In genomic region chr21:44927587-44928461, GRCh38 we compare ENCODE assay signal across 8 cellular contexts. TPM values are rescaled to one million over a fixed set of nuclear protein-coding genes. Genes with fewer than 3 reads are reported as not detected.
DNase-seq lines count a peak whose midpoint lies in the region; ATAC-seq and TF ChIP-seq lines count a peak whose summit lies in the region.

No MANE protein-coding gene starts in this region.

- H3K36me3 Mint-ChIP-seq in activated CD4-positive, alpha-beta T cell treated with anti-CD3 and anti-CD28 coated beads for 36 hours (ENCODE audit: low read depth) = peaks cover 9% of the 10 kb centered on the region
- H3K36me3 Mint-ChIP-seq in stimulated activated naive CD8-positive, alpha-beta T cell treated with anti-CD3 and anti-CD28 coated beads, Interleukin-15, Interleukin-2, amounts not matched to agents 100 ng/mL and 50 ng/mL, for 24 hours (ENCODE audit: low read depth) = no peaks in the 10 kb centered on the region

- no peak for TF ChIP-seq CTCF in colonic mucosa (IDR thresholded peaks at IDR 0.05)
- no peak for TF ChIP-seq CTCF in lower leg skin (IDR thresholded peaks at IDR 0.05)

- H3K9ac ChIP-seq in colonic mucosa (ENCODE audit: low read depth in 2 of 2, low read length in 2 of 2) = peak overlapping the region in 1 of 2 donors; percentile 26

- TF ChIP-seq RAD21 in Ishikawa (IDR thresholded peaks at IDR 0.05; ENCODE audit: low read depth) = no peak

- H3K4me1 ChIP-seq in colonic mucosa (peaks cover 9% of the 10 kb centered on the region), muscle layer of duodenum (ENCODE audit: control insufficient read depth in 1 of 2, insufficient read depth in 2 of 2, low read length in 2 of 2) (peaks cover 0 to 13% of the 10 kb centered on the region in 2 donors)

- CTCF ChIA-PET in activated CD4-positive, alpha-beta T cell treated with anti-CD3 and anti-CD28 coated beads for 36 hours (lab: Charles Lee) = interaction anchor here (0.5 to 5.8 kb wide), 9 partner anchors 9 to 274 kb away, joined by 3 to 24 read pairs (median 4); no protein-coding TSS in a partner anchor

- H3K9me3 ChIP-seq in colonic mucosa = no peaks in the 10 kb centered on the region
- no peaks in the 10 kb centered on the region for H3K9me3 ChIP-seq in muscle layer of duodenum (ENCODE audit: control insufficient read depth in 1 of 2, low read length in 2 of 2)

- H3K36me3 ChIP-seq in colonic mucosa (no peaks in the 10 kb centered on the region), muscle layer of duodenum (ENCODE audit: control insufficient read depth in 1 of 2, insufficient read depth in 2 of 2, low read length in 2 of 2) (no peaks in the 10 kb centered on the region)

- no peak for TF ChIP-seq POLR2A in lower leg skin (IDR thresholded peaks at IDR 0.05)

- peak; percentile 79 for DNase-seq in ELR (ENCODE audit: low read depth)
- DNase-seq in activated CD4-positive, alpha-beta T cell treated with anti-CD3 and anti-CD28 coated beads for 36 hours = peak; percentile 97
- peak; percentile 42 for DNase-seq in colonic mucosa
- DNase-seq in lower leg skin (ENCODE audit: low spot score in 2 of 2) = no peak

- TF ChIP-seq EP300 in Ishikawa (IDR thresholded peaks at IDR 0.05; ENCODE audit: borderline replicate concordance) = no peak

- H3K4me1 Mint-ChIP-seq in activated CD4-positive, alpha-beta T cell treated with anti-CD3 and anti-CD28 coated beads for 36 hours = peaks cover 80% of the 10 kb centered on the region
- H3K4me1 Mint-ChIP-seq in stimulated activated naive CD8-positive, alpha-beta T cell treated with anti-CD3 and anti-CD28 coated beads, Interleukin-15, Interleukin-2, amounts not matched to agents 100 ng/mL and 50 ng/mL, for 24 hours (ENCODE audit: low read depth) = peaks cover 87% of the 10 kb centered on the region

- WGBS in lower leg skin, 2 donors = 13 to 15% methylated on average over 15 to 16 of the region's 19 CpGs

- intact Hi-C loops in activated CD4-positive, alpha-beta T cell treated with anti-CD3 and anti-CD28 coated beads for 36 hours (cut with DNase I, micrococcal nuclease) = loop anchor here (1.0 to 10.0 kb wide), 9 partner anchors 9 to 913 kb away; partner anchors contain the start of genes CFAP410 (in 1 of the 2), PTTG1IP (in 1 of the 2), SUMO3 (in 1 of the 2) and TRAPPC10 (in 1 of the 2)
- intact Hi-C loops in colonic mucosa (cut with DNase I) (no loop called here), lower leg skin (cut with DNase I; ENCODE audit: low total_unique reads) (no loop called here)

- H3K27me3 Mint-ChIP-seq in activated CD4-positive, alpha-beta T cell treated with anti-CD3 and anti-CD28 coated beads for 36 hours = no peaks in the 10 kb centered on the region
- no peaks in the 10 kb centered on the region for H3K27me3 Mint-ChIP-seq in stimulated activated naive CD8-positive, alpha-beta T cell treated with anti-CD3 and anti-CD28 coated beads, Interleukin-15, Interleukin-2, amounts not matched to agents 100 ng/mL and 50 ng/mL, for 24 hours

- peak overlapping the region; percentile 7 for H3K4me3 ChIP-seq in colonic mucosa
- peak overlapping the region; percentile 21 to 32 for H3K4me3 ChIP-seq in muscle layer of duodenum (ENCODE audit: low read depth in 1 of 2, low read length in 2 of 2)
- no peak overlapping the region for H3K4me3 ChIP-seq in lower leg skin (ENCODE audit: low read depth, poor library complexity, severe bottlenecking)

- H3K27me3 ChIP-seq in colonic mucosa = peaks cover 27% of the 10 kb centered on the region
- peaks cover 12% of the 10 kb centered on the region for H3K27me3 ChIP-seq in muscle layer of duodenum (ENCODE audit: low read depth, low read length)

- H3K27ac ChIP-seq in colonic mucosa (peak overlapping the region; percentile 44), muscle layer of duodenum (ENCODE audit: low read length) (peak overlapping the region; percentile 19)

- peak; percentile 74 for ATAC-seq in activated CD4-positive, alpha-beta T cell treated with anti-CD3 and anti-CD28 coated beads for 36 hours
- no peak for ATAC-seq in HG02840 (IDR thresholded peaks at IDR 0.05; ENCODE audit: low FRiP score, unreplicated experiment)

- POLR2A ChIA-PET in activated CD4-positive, alpha-beta T cell treated with anti-CD3 and anti-CD28 coated beads for 36 hours (lab: Charles Lee) = interaction anchor here (1.1 to 1.6 kb wide), 3 partner anchors 8 to 45 kb away, joined by 3 to 8 read pairs (median 5); no protein-coding TSS in a partner anchor

- peak overlapping the region; percentile 90 for H3K4me3 Mint-ChIP-seq in activated CD4-positive, alpha-beta T cell treated with anti-CD3 and anti-CD28 coated beads for 36 hours
- H3K4me3 Mint-ChIP-seq in stimulated activated naive CD8-positive, alpha-beta T cell treated with anti-CD3 and anti-CD28 coated beads, Interleukin-15, Interleukin-2, amounts not matched to agents 100 ng/mL and 50 ng/mL, for 24 hours = peak overlapping the region; percentile 85

- H3K27ac Mint-ChIP-seq in activated CD4-positive, alpha-beta T cell treated with anti-CD3 and anti-CD28 coated beads for 36 hours = peak overlapping the region; percentile 94
- H3K27ac Mint-ChIP-seq in stimulated activated naive CD8-positive, alpha-beta T cell treated with anti-CD3 and anti-CD28 coated beads, Interleukin-15, Interleukin-2, amounts not matched to agents 100 ng/mL and 50 ng/mL, for 24 hours = peak overlapping the region; percentile 94

- no peaks in the 10 kb centered on the region for H3K9me3 Mint-ChIP-seq in activated CD4-positive, alpha-beta T cell treated with anti-CD3 and anti-CD28 coated beads for 36 hours (ENCODE audit: low read depth)
- no peaks in the 10 kb centered on the region for H3K9me3 Mint-ChIP-seq in stimulated activated naive CD8-positive, alpha-beta T cell treated with anti-CD3 and anti-CD28 coated beads, Interleukin-15, Interleukin-2, amounts not matched to agents 100 ng/mL and 50 ng/mL, for 24 hours

TF ChIP-seq in Ishikawa, 13 proteins besides CTCF, POLR2A, EP300 and RAD21:
- TF ChIP-seq, protein P1, sequence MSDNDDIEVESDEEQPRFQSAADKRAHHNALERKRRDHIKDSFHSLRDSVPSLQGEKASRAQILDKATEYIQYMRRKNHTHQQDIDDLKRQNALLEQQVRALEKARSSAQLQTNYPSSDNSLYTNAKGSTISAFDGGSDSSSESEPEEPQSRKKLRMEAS (IDR thresholded peaks at IDR 0.05) = no peak
- no peak for TF ChIP-seq ZBTB7A (IDR thresholded peaks at IDR 0.05; ENCODE audit: low read depth)
- no peak for TF ChIP-seq YY1 (IDR thresholded peaks at IDR 0.05; ENCODE audit: low read depth)
- no peak for TF ChIP-seq CREB1 (IDR thresholded peaks at IDR 0.05; ENCODE audit: low read depth)
- TF ChIP-seq EGR1 (IDR thresholded peaks at IDR 0.05) = peak; percentile 7; the same call in 1 of the 2 replicates
- TF ChIP-seq FOXM1 (IDR thresholded peaks at IDR 0.05; ENCODE audit: borderline replicate concordance, low read depth) = no peak
- no peak for TF ChIP-seq TAF1 (IDR thresholded peaks at IDR 0.05; ENCODE audit: low read depth)
- TF ChIP-seq CEBPB (IDR thresholded peaks at IDR 0.05) = no peak
- TF ChIP-seq, protein P2, sequence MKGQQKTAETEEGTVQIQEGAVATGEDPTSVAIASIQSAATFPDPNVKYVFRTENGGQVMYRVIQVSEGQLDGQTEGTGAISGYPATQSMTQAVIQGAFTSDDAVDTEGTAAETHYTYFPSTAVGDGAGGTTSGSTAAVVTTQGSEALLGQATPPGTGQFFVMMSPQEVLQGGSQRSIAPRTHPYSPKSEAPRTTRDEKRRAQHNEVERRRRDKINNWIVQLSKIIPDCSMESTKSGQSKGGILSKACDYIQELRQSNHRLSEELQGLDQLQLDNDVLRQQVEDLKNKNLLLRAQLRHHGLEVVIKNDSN (IDR thresholded peaks at IDR 0.05) = no peak
- TF ChIP-seq, protein P3, sequence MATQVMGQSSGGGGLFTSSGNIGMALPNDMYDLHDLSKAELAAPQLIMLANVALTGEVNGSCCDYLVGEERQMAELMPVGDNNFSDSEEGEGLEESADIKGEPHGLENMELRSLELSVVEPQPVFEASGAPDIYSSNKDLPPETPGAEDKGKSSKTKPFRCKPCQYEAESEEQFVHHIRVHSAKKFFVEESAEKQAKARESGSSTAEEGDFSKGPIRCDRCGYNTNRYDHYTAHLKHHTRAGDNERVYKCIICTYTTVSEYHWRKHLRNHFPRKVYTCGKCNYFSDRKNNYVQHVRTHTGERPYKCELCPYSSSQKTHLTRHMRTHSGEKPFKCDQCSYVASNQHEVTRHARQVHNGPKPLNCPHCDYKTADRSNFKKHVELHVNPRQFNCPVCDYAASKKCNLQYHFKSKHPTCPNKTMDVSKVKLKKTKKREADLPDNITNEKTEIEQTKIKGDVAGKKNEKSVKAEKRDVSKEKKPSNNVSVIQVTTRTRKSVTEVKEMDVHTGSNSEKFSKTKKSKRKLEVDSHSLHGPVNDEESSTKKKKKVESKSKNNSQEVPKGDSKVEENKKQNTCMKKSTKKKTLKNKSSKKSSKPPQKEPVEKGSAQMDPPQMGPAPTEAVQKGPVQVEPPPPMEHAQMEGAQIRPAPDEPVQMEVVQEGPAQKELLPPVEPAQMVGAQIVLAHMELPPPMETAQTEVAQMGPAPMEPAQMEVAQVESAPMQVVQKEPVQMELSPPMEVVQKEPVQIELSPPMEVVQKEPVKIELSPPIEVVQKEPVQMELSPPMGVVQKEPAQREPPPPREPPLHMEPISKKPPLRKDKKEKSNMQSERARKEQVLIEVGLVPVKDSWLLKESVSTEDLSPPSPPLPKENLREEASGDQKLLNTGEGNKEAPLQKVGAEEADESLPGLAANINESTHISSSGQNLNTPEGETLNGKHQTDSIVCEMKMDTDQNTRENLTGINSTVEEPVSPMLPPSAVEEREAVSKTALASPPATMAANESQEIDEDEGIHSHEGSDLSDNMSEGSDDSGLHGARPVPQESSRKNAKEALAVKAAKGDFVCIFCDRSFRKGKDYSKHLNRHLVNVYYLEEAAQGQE (IDR thresholded peaks at IDR 0.05; ENCODE audit: low read depth) = no peak
- 0 out of 2 replicates have a peak, but pooled peaks have one; percentile 10 for TF ChIP-seq TEAD4 (IDR thresholded peaks at IDR 0.05)
- TF ChIP-seq NFIC (IDR thresholded peaks at IDR 0.05) = no peak
- TF ChIP-seq TCF12 (IDR thresholded peaks at IDR 0.05; ENCODE audit: low read depth) = no peak

RNA-seq across cellular contexts. Expression of gene ITGB2, which starts 7.1 kb away (rescaled TPM):
- 100 to 1,000 TPM; 217 to 250 TPM for total RNA-seq in activated CD4-positive, alpha-beta T cell treated with anti-CD3 and anti-CD28 coated beads for 36 hours
- 10 to 100 TPM; 13.1 to 27.1 TPM for total RNA-seq in colonic mucosa
- total RNA-seq in lower leg skin = 10 to 100 TPM; 18.4 to 40.7 (median 20.4) TPM

RNA-seq across cellular contexts. Expression of gene SLX9, which starts 12.0 kb away (rescaled TPM):
- 10 to 100 TPM; 60.8 to 68.8 TPM for total RNA-seq in activated CD4-positive, alpha-beta T cell treated with anti-CD3 and anti-CD28 coated beads for 36 hours
- total RNA-seq in colonic mucosa = 10 to 100 TPM; 30.6 to 50.1 TPM
- total RNA-seq in lower leg skin = 10 to 100 TPM; 19.0 to 36.4 (median 31.6) TPM

RNA-seq across cellular contexts. Expression of gene PTTG1IP, which starts 54.3 kb away (rescaled TPM):
- 10 to 100 TPM; 34.8 to 44.3 TPM for total RNA-seq in activated CD4-positive, alpha-beta T cell treated with anti-CD3 and anti-CD28 coated beads for 36 hours
- 100 to 1,000 TPM; 218 to 414 TPM for total RNA-seq in colonic mucosa
- total RNA-seq in lower leg skin = 100 to 1,000 TPM; 110 to 193 (median 133) TPM

Comparison
In these comparisons a context has a peak if more than half of its experiments do, and no peak if none do; other contexts are left out.
1. DNase-seq: peak in ELR (single experiment), activated CD4-positive, alpha-beta T cell treated with anti-CD3 and anti-CD28 coated beads for 36 hours (single experiment) and colonic mucosa (single experiment); none in lower leg skin (0 of 2).
2. RNA of gene ITGB2, which starts 7.1 kb away (total RNA-seq): 217 to 250 TPM in activated CD4-positive, alpha-beta T cell treated with anti-CD3 and anti-CD28 coated beads for 36 hours; 13.1 to 27.1 TPM in colonic mucosa and 18.4 to 40.7 TPM in lower leg skin; every median in the first group is over 4 times any median in the second.
3. intact Hi-C loops: an anchor here in activated CD4-positive, alpha-beta T cell treated with anti-CD3 and anti-CD28 coated beads for 36 hours (1.0 to 10.0 kb wide); none called in colonic mucosa and lower leg skin.